ENCODE assay signal across 31 cellular contexts in the genomic region with DNA sequence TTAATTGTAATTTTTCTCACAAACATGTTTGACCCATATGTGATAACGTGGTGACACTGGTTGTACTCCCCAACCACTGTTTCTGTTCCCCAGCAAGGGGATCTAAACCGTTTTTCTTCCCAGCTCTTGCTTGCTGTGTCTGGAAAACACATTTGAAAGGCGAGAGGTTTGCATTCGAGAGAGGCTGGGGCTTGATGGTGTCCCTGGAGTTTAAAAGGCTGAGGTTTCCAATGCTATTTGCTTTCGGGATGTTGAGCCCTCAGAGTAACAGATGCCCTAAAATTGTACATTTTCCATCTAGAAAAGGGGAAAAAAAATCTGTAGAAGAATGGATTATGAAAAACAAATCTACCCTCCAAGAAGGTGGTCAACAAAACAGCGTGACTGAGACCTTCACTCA.
"Had no signal": no experiment of that assay in that cellular context is flagged by ENCODE, and none has a peak within 500 bp of the region (broad histone marks: within the 10 kb centered on the region; RNA-seq: fewer than 3 reads in every experiment).

No MANE protein-coding gene starts in this region.

- H2AFZ ChIP-seq: parathyroid adenoma had no signal

- H3K27ac Mint-ChIP-seq: activated naive CD4-positive, alpha-beta T cell treated with anti-CD3 and anti-CD28 coated beads for 36 hours; activated naive CD8-positive, alpha-beta T cell treated with anti-CD3 and anti-CD28 coated beads, Interleukin-2, amount 10 ng/mL, durations not matched to agents 7 days and 5 days; activated T-cell treated with anti-CD3 and anti-CD28 coated beads, Interleukin-2, amount 50 U/mL, for 72 hours; brain; dendritic cell treated with granulocyte-macrophage colony-stimulating factor and Interleukin-4, amounts not matched to agents 40 ng/mL and 50 ng/mL, for 4 days; endodermal cell; stimulated activated memory B cell treated with anti-CD40 and anti-IgM and Interleukin-4, amounts not matched to agents 10 μg/mL and 1 μg/mL and 100 μg/mL, for 72 hours; stimulated activated naive CD8-positive, alpha-beta T cell treated with anti-CD3 and anti-CD28 coated beads, Interleukin-15, amount 100 ng/mL, for 72 hours; T-helper 2 cell treated with Interferon-gamma antibody and Interleukin-4, amounts not matched to agents 5 μg/mL and 100 μg/mL, for 36 hours had no signal

- H3K36me3 ChIP-seq: ascending aorta, heart right ventricle, lower lobe of right lung, thyroid gland had no signal

- ATAC-seq: activated T-cell treated with anti-CD3 and anti-CD28 coated beads, Interleukin-2, amount 50 U/mL, for 72 hours; esophagus mucosa; heart right ventricle; left lobe of liver; lower lobe of right lung; psoas muscle; stimulated activated memory B cell treated with anti-CD40 and anti-IgM and Interleukin-4, amounts not matched to agents 10 μg/mL and 1 μg/mL and 100 μg/mL, for 72 hours; stimulated activated naive CD8-positive, alpha-beta T cell treated with anti-CD3 and anti-CD28 coated beads, Interleukin-15, amount 100 ng/mL, for 72 hours had no signal

- H3K27ac ChIP-seq: ascending aorta, heart right ventricle, lower lobe of right lung, parathyroid adenoma, psoas muscle, thyroid gland had no signal

- H3K4me3 ChIP-seq: ascending aorta, heart right ventricle, lower lobe of right lung, psoas muscle, smooth muscle cell, thyroid gland had no signal

- H3K36me3 Mint-ChIP-seq: activated naive CD8-positive, alpha-beta T cell treated with anti-CD3 and anti-CD28 coated beads, Interleukin-2, amount 10 ng/mL, durations not matched to agents 7 days and 5 days; stimulated activated memory B cell treated with anti-CD40 and anti-IgM and Interleukin-4, amounts not matched to agents 10 μg/mL and 1 μg/mL and 100 μg/mL, for 72 hours had no signal

- H3K27me3 Mint-ChIP-seq: brain had no signal

- H3K9ac ChIP-seq: parathyroid adenoma had no signal

- H3K9me3 ChIP-seq: ascending aorta, heart right ventricle, lower lobe of right lung, psoas muscle, thyroid gland had no signal

- DNase-seq: activated CD4-positive, alpha-beta T cell treated with anti-CD3 and anti-CD28 coated beads for 4 hours; activated CD4-positive, alpha-beta T cell treated with anti-CD3 and anti-CD28 coated beads, Interleukin-2, amount 50 U/mL, for 4 hours; activated effector memory CD4-positive, alpha-beta T cell treated with Interleukin-2 at 50 U/mL for 16 hours; activated naive CD4-positive, alpha-beta T cell treated with anti-CD3 and anti-CD28 coated beads for 36 hours; activated naive CD8-positive, alpha-beta T cell treated with anti-CD3 and anti-CD28 coated beads, Interleukin-2, amount 10 ng/mL, durations not matched to agents 7 days and 5 days; activated T-cell treated with anti-CD3 and anti-CD28 coated beads for 4 hours; activated T-cell treated with anti-CD3 and anti-CD28 coated beads, Interleukin-2, amount 50 U/mL, for 72 hours; endodermal cell; foreskin fibroblast; heart right ventricle; kidney glomerular epithelial cell; lower lobe of right lung; mesendoderm; nucleus accumbens; psoas muscle; stimulated activated CD4-positive, alpha-beta T cell treated with anti-CD3 and anti-CD28 coated beads, Interleukin-1b, Interleukin-23, amount 100 ng/mL, for 48 hours; stimulated activated CD4-positive, alpha-beta T cell treated with anti-CD3 and anti-CD28 coated beads, Interleukin-4, amount 100 ng/mL, for 4 hours; stimulated activated CD8-positive, alpha-beta memory T cell treated with anti-CD3 and anti-CD28 coated beads, Interleukin-4, amount 100 ng/mL, for 48 hours; stimulated activated naive CD8-positive, alpha-beta T cell treated with anti-CD3 and anti-CD28 coated beads, Interleukin-15, amount 100 ng/mL, for 72 hours; substantia nigra; T-helper 1 cell; thyroid gland had no signal

- H3K79me2 ChIP-seq: parathyroid adenoma had no signal

- H3K9me3 Mint-ChIP-seq: activated naive CD4-positive, alpha-beta T cell treated with anti-CD3 and anti-CD28 coated beads for 36 hours; activated naive CD8-positive, alpha-beta T cell treated with anti-CD3 and anti-CD28 coated beads, Interleukin-2, amount 10 ng/mL, durations not matched to agents 7 days and 5 days; activated T-cell treated with anti-CD3 and anti-CD28 coated beads, Interleukin-2, amount 50 U/mL, for 72 hours; brain; dendritic cell treated with granulocyte-macrophage colony-stimulating factor and Interleukin-4, amounts not matched to agents 40 ng/mL and 50 ng/mL, for 4 days; endodermal cell; stimulated activated memory B cell treated with anti-CD40 and anti-IgM and Interleukin-4, amounts not matched to agents 10 μg/mL and 1 μg/mL and 100 μg/mL, for 72 hours; stimulated activated naive CD8-positive, alpha-beta T cell treated with anti-CD3 and anti-CD28 coated beads, Interleukin-15, amount 100 ng/mL, for 72 hours; T-helper 2 cell treated with Interferon-gamma antibody and Interleukin-4, amounts not matched to agents 5 μg/mL and 100 μg/mL, for 36 hours had no signal

- H3K27me3 ChIP-seq: ascending aorta, thyroid gland had no signal

- H3K4me3 Mint-ChIP-seq: activated naive CD4-positive, alpha-beta T cell treated with anti-CD3 and anti-CD28 coated beads for 36 hours; activated naive CD8-positive, alpha-beta T cell treated with anti-CD3 and anti-CD28 coated beads, Interleukin-2, amount 10 ng/mL, durations not matched to agents 7 days and 5 days; activated T-cell treated with anti-CD3 and anti-CD28 coated beads, Interleukin-2, amount 50 U/mL, for 72 hours; dendritic cell treated with granulocyte-macrophage colony-stimulating factor and Interleukin-4, amounts not matched to agents 40 ng/mL and 50 ng/mL, for 4 days; endodermal cell; stimulated activated memory B cell treated with anti-CD40 and anti-IgM and Interleukin-4, amounts not matched to agents 10 μg/mL and 1 μg/mL and 100 μg/mL, for 72 hours; stimulated activated naive CD8-positive, alpha-beta T cell treated with anti-CD3 and anti-CD28 coated beads, Interleukin-15, amount 100 ng/mL, for 72 hours; T-helper 2 cell treated with Interferon-gamma antibody and Interleukin-4, amounts not matched to agents 5 μg/mL and 100 μg/mL, for 36 hours had no signal

- H3K4me1 Mint-ChIP-seq: activated naive CD8-positive, alpha-beta T cell treated with anti-CD3 and anti-CD28 coated beads, Interleukin-2, amount 10 ng/mL, durations not matched to agents 7 days and 5 days; stimulated activated memory B cell treated with anti-CD40 and anti-IgM and Interleukin-4, amounts not matched to agents 10 μg/mL and 1 μg/mL and 100 μg/mL, for 72 hours; stimulated activated naive CD8-positive, alpha-beta T cell treated with anti-CD3 and anti-CD28 coated beads, Interleukin-15, amount 100 ng/mL, for 72 hours had no signal

- H3K4me1 ChIP-seq: ascending aorta, parathyroid adenoma, psoas muscle had no signal
